8 cellular contexts compared by ENCODE assay signal in the genomic region with DNA sequence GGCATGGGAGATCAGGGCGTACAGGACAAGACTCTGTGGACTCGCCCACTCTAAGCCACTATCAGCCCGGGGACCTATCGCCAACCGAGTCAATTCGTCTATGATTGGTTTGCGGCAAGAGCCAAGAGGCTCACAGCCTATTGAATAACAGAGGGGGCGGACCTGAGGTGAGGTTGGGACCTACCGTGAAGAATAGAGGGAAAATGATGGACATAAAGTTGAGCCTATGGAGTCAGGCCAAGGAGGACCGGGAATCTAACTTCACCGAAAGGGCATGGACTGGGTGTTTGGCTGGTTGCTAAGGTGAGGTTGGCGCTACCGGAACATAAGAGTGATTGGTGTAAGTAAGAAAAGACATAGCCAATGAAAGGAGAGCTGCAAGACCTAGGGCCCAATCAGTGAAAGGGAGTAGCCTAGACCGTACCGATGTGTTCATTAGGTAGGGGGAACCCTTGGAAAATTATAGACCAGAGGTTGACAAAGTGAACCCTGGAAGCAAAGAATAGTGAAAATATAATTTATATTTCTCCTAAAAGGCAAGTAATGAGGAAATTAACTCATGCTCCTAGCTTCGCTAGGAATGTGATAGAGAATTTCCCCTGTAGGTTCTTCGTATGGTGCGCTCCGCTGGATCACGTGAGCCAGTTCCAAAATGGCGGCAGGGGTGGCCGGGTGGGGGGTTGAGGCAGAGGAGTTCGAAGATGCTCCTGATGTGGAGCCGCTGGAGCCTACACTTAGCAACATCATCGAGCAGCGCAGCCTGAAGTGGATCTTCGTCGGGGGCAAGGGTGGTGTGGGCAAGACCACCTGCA. TPM values are rescaled to one million over a fixed set of nuclear protein-coding genes. Genes with fewer than 3 reads are reported as not detected.
A peak's percentile ranks its signal among the peaks of the same experiment; 100 is the strongest.
DNase-seq lines count a peak whose midpoint lies in the region; ATAC-seq, FAIRE-seq and TF ChIP-seq lines count a peak whose summit lies in the region.

Gene GET3, plus strand, starts transcription at position 644 of the 812 bp plus-strand sequence. Its CDS starts 9 bp downstream, at position 653.

- FAIRE-seq in GM12891 (lab: Jason Lieb, UNC): peak; percentile 99

- peak; percentile 85 for DNase-seq in GM12891 (ENCODE audit: insufficient read length, low spot score)
- peak; percentile 98 for DNase-seq in NCI-H1436 (lab: John Stamatoyannopoulos, UW)
- peak; percentile 52 to 93 (median 69) for DNase-seq in T-helper 1 cell
- DNase-seq in amniotic stem cell (lab: John Stamatoyannopoulos, UW): peak; percentile 99
- DNase-seq in left cardiac atrium: peak; percentile 93
- DNase-seq in posterior vena cava (ENCODE audit: low spot score): peak; percentile 94
- peak; percentile 87 for DNase-seq in upper lobe of right lung

- peak within 1 kb of the TSS; percentile 81 for H3K4me3 ChIP-seq in upper lobe of right lung

- intact Hi-C loops in left cardiac atrium (cut with DNase I) (no loop called here), posterior vena cava (cut with DNase I) (no loop called here), upper lobe of right lung (cut with DNase I) (no loop called here)

- no peaks in the 10 kb centered on the region for H3K27me3 ChIP-seq in upper lobe of right lung

- peak; percentile 78 for ATAC-seq in HG02798 (IDR thresholded peaks at IDR 0.05; ENCODE audit: poor library complexity, unreplicated experiment)
- peak; percentile 91 to 93 for ATAC-seq in left cardiac atrium
- peak; percentile 89 for ATAC-seq in upper lobe of right lung

- no peak for TF ChIP-seq CTCF in upper lobe of right lung (IDR thresholded peaks at IDR 0.05)

- no peaks in the 10 kb centered on the region for H3K9me3 ChIP-seq in upper lobe of right lung

- TF ChIP-seq POLR2A in GM12891 (IDR thresholded peaks at IDR 0.05; ENCODE audit: low read depth, low read length): peak; percentile 95

- H3K36me3 ChIP-seq in upper lobe of right lung: peaks cover 17% of the 10 kb centered on the region

- H3K27ac ChIP-seq in upper lobe of right lung: peak within 1 kb of the TSS; percentile 93

- H3K4me1 ChIP-seq in upper lobe of right lung: peaks cover 37% of the 10 kb centered on the region

TF ChIP-seq in GM12891, 5 proteins besides CTCF, POLR2A, EP300 and RAD21:
- TF ChIP-seq TAF1 (IDR thresholded peaks at IDR 0.05; ENCODE audit: low read depth, low read length) (peak; percentile 95), POLR2AphosphoS5 (IDR thresholded peaks at IDR 0.05; ENCODE audit: low read depth, low read length) (peak; percentile 74), POU2F2 (IDR thresholded peaks at IDR 0.05; ENCODE audit: low read depth, low read length) (peak; percentile 27; the same call in 1 of the 2 replicates), PAX5 (IDR thresholded peaks at IDR 0.05; ENCODE audit: insufficient read depth, low read length, severe bottlenecking) (no peak), SPI1 (IDR thresholded peaks at IDR 0.05; ENCODE audit: low read depth, low read length) (no peak)

RNA-seq across cellular contexts. Expression of gene GET3, which starts in this region (rescaled TPM):
- 82.3 TPM for polyA plus RNA-seq in GM12891 (2012; ENCODE audit: low read depth, missing spikeins)
- total RNA-seq in left cardiac atrium: 10 to 100 TPM; 51.2 to 52.5 TPM
- 10 to 100 TPM; 41.2 to 42.6 TPM for total RNA-seq in posterior vena cava
- 55.2 TPM for total RNA-seq in upper lobe of right lung

Comparison
In these comparisons a context has a peak if more than half of its experiments do, and no peak if none do; other contexts are left out.
1. Peak in every context shown above with its lines: DNase-seq, ATAC-seq, H3K4me3 ChIP-seq and H3K27ac ChIP-seq.